Comparison of ENCODE assay signal across 8 cellular contexts in genomic region chr20:35952080-35952479, GRCh38. TPM values are rescaled to one million over a fixed set of nuclear protein-coding genes. Genes with fewer than 3 reads are reported as not detected.
DNase-seq lines count a peak whose midpoint lies in the region; ATAC-seq and TF ChIP-seq lines count a peak whose summit lies in the region.
"Not testable (repeated sequence)": the region's sequence is repeated elsewhere in the genome, so short reads cannot be mapped to it uniquely, and the experiment has no call there.

No MANE protein-coding gene starts in this region.

- H3K27ac ChIP-seq in CD4-positive, alpha-beta memory T cell (ENCODE audit: low read depth, low read length), result peak overlapping the region; percentile 96
- H3K27ac ChIP-seq in IMR-90 (ENCODE audit: insufficient read depth, low read length); mammary epithelial cell (ENCODE audit: insufficient read depth, low read depth, low read length); neural progenitor cell: not testable (repeated sequence)
- H3K27ac ChIP-seq in SK-N-SH (ENCODE audit: low read depth in 2 of 2, low read length in 1 of 2), result peak overlapping the region in 1 of 2 experiments; percentile 93; a peak in 1 of 4 replicates
- peak overlapping the region; percentile 98 for H3K27ac ChIP-seq in left ventricle myocardium inferior (replicated peaks)
- H3K27ac ChIP-seq in transverse colon, result peak overlapping the region in 3 of 4 donors; percentile 99 to 100 (median 99)

- H3K27me3 Mint-ChIP-seq in CD4-positive, alpha-beta memory T cell; activated T-cell treated with anti-CD3 and anti-CD28 coated beads, Interleukin-2, amount 50 U/mL, for 72 hours (ENCODE audit: low read depth); neural progenitor cell (ENCODE audit: insufficient read depth, low read depth): not testable (repeated sequence)

- H3K9me1 ChIP-seq in IMR-90 (ENCODE audit: insufficient read depth, low read length), result not testable (repeated sequence)

- peaks cover 25% of the 10 kb centered on the region for H3K4me1 ChIP-seq in CD4-positive, alpha-beta memory T cell (ENCODE audit: insufficient read depth, low read length)
- H3K4me1 ChIP-seq in IMR-90 (ENCODE audit: control insufficient read depth, insufficient read depth, low read length), result not testable (repeated sequence)
- peaks cover 11 to 18% of the 10 kb centered on the region in 2 experiments; a peak in 2 of 4 replicates for H3K4me1 ChIP-seq in SK-N-SH (ENCODE audit: control insufficient read depth in 1 of 2, insufficient read depth in 2 of 2, low read depth in 1 of 2, low read length in 1 of 2)
- H3K4me1 ChIP-seq in mammary epithelial cell (ENCODE audit: insufficient read depth, low read length), result peaks cover 14% of the 10 kb centered on the region
- H3K4me1 ChIP-seq in left ventricle myocardium inferior, result peaks cover 38% of the 10 kb centered on the region
- peaks cover 14% of the 10 kb centered on the region for H3K4me1 ChIP-seq in neural progenitor cell
- peaks cover 21 to 44% (median 26%) of the 10 kb centered on the region in 4 donors for H3K4me1 ChIP-seq in transverse colon

- H4K20me1 ChIP-seq in IMR-90 (ENCODE audit: insufficient read depth, low read length) (peaks cover 22% of the 10 kb centered on the region), neural progenitor cell (ENCODE audit: low read depth) (peaks cover 17% of the 10 kb centered on the region)
- not testable (repeated sequence) for H4K20me1 ChIP-seq in SK-N-SH (ENCODE audit: insufficient read depth); mammary epithelial cell (ENCODE audit: insufficient read depth, low read length)

- not testable (repeated sequence) for H3K4me2 ChIP-seq in IMR-90 (ENCODE audit: low read depth, low read length)
- H3K4me2 ChIP-seq in SK-N-SH (peak overlapping the region; percentile 80; the same call in 1 of the 2 replicates), mammary epithelial cell (ENCODE audit: insufficient read depth, low read depth, low read length) (peak overlapping the region; percentile 74), neural progenitor cell (peak overlapping the region; percentile 97)

- POLR2A ChIA-PET in CD4-positive, alpha-beta memory T cell (lab: Charles Lee; ENCODE audit: partially characterized antibody), result interaction anchor here (2.2 to 3.8 kb wide), 5 partner anchors 9 to 462 kb away, joined by 10 to 82 read pairs (median 18); partner anchors contain the start of gene RBM39
- POLR2A ChIA-PET in IMR-90 (lab: Charles Lee; ENCODE audit: unreplicated experiment) (interaction anchor here (0.6 kb wide), 2 partner anchors 78 to 250 kb away, joined by 3 read pairs; no protein-coding TSS in a partner anchor), SK-N-SH (lab: Yijun Ruan, JAX) (interaction anchor here (0.5 to 0.9 kb wide), 3 partner anchors 8 to 1935 kb away, joined by 3 read pairs; no protein-coding TSS in a partner anchor)

- WGBS in IMR-90 (ENCODE audit: extremely low coverage in 2 of 2, insufficient read length in 1 of 2), 2 experiments, result 100% methylated on average over 1 of the region's 14 CpGs; no CpG with 5 or more reads in 1 of the 2 experiments
- 98% methylated on average over 14 of the region's 14 CpGs for WGBS in SK-N-SH (ENCODE audit: low lambda C conversion rate)
- WGBS in mammary epithelial cell (ENCODE audit: low coverage, missing lambda C conversion rate), result 100% methylated on average over 1 of the region's 14 CpGs
- 98 to 99% methylated on average over 14 of the region's 14 CpGs for WGBS in transverse colon (ENCODE audit: low coverage in 1 of 2), 2 donors

- peak overlapping the region; percentile 91 for H2BK5ac ChIP-seq in IMR-90 (ENCODE audit: low read depth, low read length, poor library complexity, severe bottlenecking)

- in situ Hi-C loops in IMR-90 (cut with MboI; ENCODE audit: low sequenced_read_pairs); mammary epithelial cell (cut with MboI; ENCODE audit: low sequenced_read_pairs in 2 of 2); transverse colon (cut with MboI; ENCODE audit: low pct_ligation_motif_present in 1 of 4, low pct_unique_long_range_greater_than_20kb in 1 of 4, low sequenced_read_pairs in 3 of 4): not testable (repeated sequence)

- not testable (repeated sequence) for H2AK5ac ChIP-seq in IMR-90 (ENCODE audit: low read depth, low read length)

- ATAC-seq in IMR-90 (ENCODE audit: low read depth); activated T-cell treated with anti-CD3 and anti-CD28 coated beads, Interleukin-2, amount 50 U/mL, for 72 hours (replicated peaks in 1 of 2): not testable (repeated sequence)

- H3K4me3 ChIP-seq in CD4-positive, alpha-beta memory T cell (ENCODE audit: low read length in 2 of 2); IMR-90 (ENCODE audit: insufficient read depth, low read depth, low read length); SK-N-SH (ENCODE audit: low read depth in 2 of 2, low read length in 1 of 2); mammary epithelial cell (replicated peaks in 1 of 3; ENCODE audit: insufficient read depth in 1 of 3, low read depth in 2 of 3, low read length in 3 of 3): not testable (repeated sequence)
- H3K4me3 ChIP-seq in left ventricle myocardium inferior, result peak overlapping the region; percentile 95
- peak overlapping the region; percentile 84 for H3K4me3 ChIP-seq in neural progenitor cell
- peak overlapping the region in 2 of 4 donors; percentile 92 to 94 for H3K4me3 ChIP-seq in transverse colon

- dilution Hi-C loops in IMR-90 (cut with HindIII; ENCODE audit: low sequenced_read_pairs, unreplicated experiment); mammary epithelial cell (cut with HindIII; ENCODE audit: low sequenced_read_pairs): not testable (repeated sequence)

- not testable (repeated sequence) for H3K9me2 ChIP-seq in SK-N-SH

- not testable (repeated sequence) for TF ChIP-seq EP300 in SK-N-SH (IDR thresholded peaks at IDR 0.05; ENCODE audit: borderline replicate concordance in 1 of 2, low read depth in 1 of 2, low read length in 1 of 2); transverse colon (IDR thresholded peaks at IDR 0.05; ENCODE audit: low read depth)

- not testable (repeated sequence) for DNase-seq in CD4-positive, alpha-beta memory T cell; IMR-90; SK-N-SH; activated T-cell treated with anti-CD3 and anti-CD28 coated beads, Interleukin-2, amount 50 U/mL, for 72 hours; mammary epithelial cell; left ventricle myocardium inferior; neural progenitor cell (ENCODE audit: low spot score); transverse colon

- not testable (repeated sequence) for H2AFZ ChIP-seq in IMR-90 (replicated peaks; ENCODE audit: low read length, poor library complexity); SK-N-SH (ENCODE audit: low read depth); mammary epithelial cell (ENCODE audit: low read depth, low read length); neural progenitor cell (replicated peaks)

- not testable (repeated sequence) for H3K9ac ChIP-seq in IMR-90 (ENCODE audit: low read depth, low read length); SK-N-SH; mammary epithelial cell (ENCODE audit: insufficient read depth, low read length); neural progenitor cell

- peaks cover 33% of the 10 kb centered on the region for H3F3A ChIP-seq in SK-N-SH (replicated peaks; ENCODE audit: insufficient read depth)
- peaks cover 32% of the 10 kb centered on the region for H3F3A ChIP-seq in neural progenitor cell (ENCODE audit: low read depth)

- TF ChIP-seq POLR2A in IMR-90 (IDR thresholded peaks at IDR 0.05; ENCODE audit: low read depth, low read length); transverse colon (IDR thresholded peaks at IDR 0.05): not testable (repeated sequence)

- H2AK9ac ChIP-seq in IMR-90 (replicated peaks; ENCODE audit: low read depth, low read length, poor library complexity), result not testable (repeated sequence)

- peaks cover 15 to 44% of the 10 kb centered on the region in 2 donors for H3K36me3 Mint-ChIP-seq in CD4-positive, alpha-beta memory T cell
- not testable (repeated sequence) for H3K36me3 Mint-ChIP-seq in activated T-cell treated with anti-CD3 and anti-CD28 coated beads, Interleukin-2, amount 50 U/mL, for 72 hours (ENCODE audit: insufficient read depth in 2 of 2)
- peaks cover 10% of the 10 kb centered on the region for H3K36me3 Mint-ChIP-seq in neural progenitor cell

- H4K91ac ChIP-seq in IMR-90 (ENCODE audit: insufficient read depth, low read depth, low read length), result not testable (repeated sequence)

- not testable (repeated sequence) for H4K8ac ChIP-seq in IMR-90 (ENCODE audit: low read depth in 2 of 2, low read length in 2 of 2)

- not testable (repeated sequence) for H3K4ac ChIP-seq in IMR-90 (ENCODE audit: low read depth, low read length)

- H2BK15ac ChIP-seq in IMR-90 (ENCODE audit: low read depth, low read length), result not testable (repeated sequence)

- peaks cover 5 to 49% of the 10 kb centered on the region in 2 experiments; a peak in 3 of 4 replicates for H3K79me1 ChIP-seq in IMR-90 (ENCODE audit: low read depth in 1 of 2, low read length in 2 of 2)

- not testable (repeated sequence) for H4K5ac ChIP-seq in IMR-90 (ENCODE audit: low read depth, low read length)

- H2BK20ac ChIP-seq in IMR-90 (ENCODE audit: low read depth, low read length), result not testable (repeated sequence)

- CTCF ChIA-PET in CD4-positive, alpha-beta memory T cell (lab: Charles Lee; ENCODE audit: partially characterized antibody), result interaction anchor here (1.8 kb wide), 1 partner anchor 210 kb away, joined by 5 read pairs; the partner anchor contains the start of gene RBM39
- CTCF ChIA-PET in IMR-90 (lab: Yijun Ruan, JAX) (interaction anchor here (0.7 kb wide), 1 partner anchor 9 kb away, joined by 3 read pairs; no protein-coding TSS in a partner anchor), SK-N-SH (lab: Yijun Ruan, JAX) (interaction anchor here (1.8 kb wide), 1 partner anchor 333 kb away, joined by 3 read pairs; no protein-coding TSS in a partner anchor)
- CTCF ChIA-PET in mammary epithelial cell (lab: Charles Lee; ENCODE audit: low non-redundant PET), result not testable (repeated sequence)

- not testable (repeated sequence) for H3K14ac ChIP-seq in IMR-90 (replicated peaks; ENCODE audit: low read depth, low read length)

- H2BK120ac ChIP-seq in IMR-90 (ENCODE audit: low read depth, low read length), result not testable (repeated sequence)

- TF ChIP-seq RAD21 in IMR-90 (IDR thresholded peaks at IDR 0.05; ENCODE audit: low read length); SK-N-SH (IDR thresholded peaks at IDR 0.05; ENCODE audit: low read length): not testable (repeated sequence)

- H3K23ac ChIP-seq in IMR-90 (ENCODE audit: low read depth, low read length), result not testable (repeated sequence)

- H3K4me3 Mint-ChIP-seq in CD4-positive, alpha-beta memory T cell, result peak overlapping the region in 6 of 8 donors; percentile 17 to 100 (median 99)
- H3K4me3 Mint-ChIP-seq in activated T-cell treated with anti-CD3 and anti-CD28 coated beads, Interleukin-2, amount 50 U/mL, for 72 hours, result peak overlapping the region; percentile 100
- H3K4me3 Mint-ChIP-seq in neural progenitor cell, result peak overlapping the region; percentile 50

- H3K9me3 Mint-ChIP-seq in CD4-positive, alpha-beta memory T cell; activated T-cell treated with anti-CD3 and anti-CD28 coated beads, Interleukin-2, amount 50 U/mL, for 72 hours; neural progenitor cell: not testable (repeated sequence)

- intact Hi-C loops in CD4-positive, alpha-beta memory T cell (cut with micrococcal nuclease), result loop anchor here (5.0 to 10.0 kb wide), 7 partner anchors 180 to 1145 kb away; partner anchors contain the start of genes CPNE1, NCOA6, PHF20 and RBL1
- intact Hi-C loops in IMR-90 (cut with micrococcal nuclease) (loop anchor here (5.0 kb wide), 2 partner anchors 210 to 255 kb away; partner anchors contain the start of genes NFS1, RBM39 and ROMO1), mammary epithelial cell (cut with micrococcal nuclease) (loop anchor here (5.0 kb wide), 2 partner anchors 290 to 335 kb away; partner anchors contain the start of genes CPNE1, RBM12 and SPAG4)
- intact Hi-C loops in left ventricle myocardium inferior (cut with micrococcal nuclease); transverse colon (cut with DNase I; ENCODE audit: low total_unique reads): not testable (repeated sequence)

- TF ChIP-seq CTCF in IMR-90 (conservative IDR thresholded peaks at IDR 0.05; ENCODE audit: low read depth, low read length); SK-N-SH (IDR thresholded peaks at IDR 0.05); mammary epithelial cell (conservative IDR thresholded peaks at IDR 0.05 in 1 of 2, IDR thresholded peaks at IDR 0.05 in 1 of 2; ENCODE audit: extremely low read depth in 1 of 2, insufficient read depth in 1 of 2, low read depth in 1 of 2, low read length in 2 of 2); left ventricle myocardium inferior (IDR thresholded peaks at IDR 0.05; ENCODE audit: borderline replicate concordance); neural progenitor cell (IDR thresholded peaks at IDR 0.05); transverse colon (IDR thresholded peaks at IDR 0.05): not testable (repeated sequence)

- H3K79me2 ChIP-seq in SK-N-SH (ENCODE audit: insufficient read depth), result peaks cover 40% of the 10 kb centered on the region
- H3K79me2 ChIP-seq in mammary epithelial cell (ENCODE audit: insufficient read depth, low read length), result peaks cover 23% of the 10 kb centered on the region
- H3K79me2 ChIP-seq in neural progenitor cell (ENCODE audit: low read depth), result peaks cover 26% of the 10 kb centered on the region

- not testable (repeated sequence) for H3K18ac ChIP-seq in IMR-90 (ENCODE audit: low read depth, low read length)

- H3K56ac ChIP-seq in IMR-90 (ENCODE audit: extremely low read depth, insufficient read depth, low read length), result not testable (repeated sequence)

- H3K9me3 ChIP-seq in CD4-positive, alpha-beta memory T cell (ENCODE audit: control insufficient read depth in 1 of 2, low read length in 2 of 2); IMR-90 (ENCODE audit: control insufficient read depth, insufficient read depth, low read length); SK-N-SH; mammary epithelial cell (replicated peaks; ENCODE audit: insufficient read depth, low read length); left ventricle myocardium inferior (replicated peaks); neural progenitor cell (ENCODE audit: low read depth); transverse colon: not testable (repeated sequence)

- peaks cover 11% of the 10 kb centered on the region for H3K36me3 ChIP-seq in CD4-positive, alpha-beta memory T cell (ENCODE audit: insufficient read depth, low read length)
- H3K36me3 ChIP-seq in IMR-90 (ENCODE audit: control insufficient read depth, insufficient read depth, low read length) (peaks cover 13% of the 10 kb centered on the region), SK-N-SH (replicated peaks in 1 of 2; ENCODE audit: control insufficient read depth in 1 of 2, insufficient read depth in 2 of 2, low read length in 1 of 2) (peaks cover 8 to 30% of the 10 kb centered on the region in 2 experiments), left ventricle myocardium inferior (peaks cover 20% of the 10 kb centered on the region)
- H3K36me3 ChIP-seq in mammary epithelial cell (ENCODE audit: insufficient read depth, low read length); neural progenitor cell; transverse colon: not testable (repeated sequence)

- not testable (repeated sequence) for H3K27me3 ChIP-seq in CD4-positive, alpha-beta memory T cell (ENCODE audit: insufficient read depth, low read length); IMR-90 (ENCODE audit: control insufficient read depth, insufficient read depth, low read length); SK-N-SH (ENCODE audit: insufficient read depth); mammary epithelial cell (ENCODE audit: insufficient read depth, low read length); left ventricle myocardium inferior (ENCODE audit: low read depth); neural progenitor cell; transverse colon

- peak overlapping the region in 5 of 7 donors; percentile 47 to 100 (median 99) for H3K27ac Mint-ChIP-seq in CD4-positive, alpha-beta memory T cell
- peak overlapping the region; percentile 96 for H3K27ac Mint-ChIP-seq in activated T-cell treated with anti-CD3 and anti-CD28 coated beads, Interleukin-2, amount 50 U/mL, for 72 hours
- not testable (repeated sequence) for H3K27ac Mint-ChIP-seq in neural progenitor cell

- not testable (repeated sequence) for BruUV-seq in IMR-90 (replicated peaks; lab: Mats Ljungman, UMichigan); mammary epithelial cell (replicated peaks; lab: Mats Ljungman, UMichigan)

- H3K4me1 Mint-ChIP-seq in CD4-positive, alpha-beta memory T cell, result peaks cover 12 to 47% (median 16%) of the 10 kb centered on the region in 4 donors
- H3K4me1 Mint-ChIP-seq in activated T-cell treated with anti-CD3 and anti-CD28 coated beads, Interleukin-2, amount 50 U/mL, for 72 hours (ENCODE audit: low read depth), result peaks cover 19% of the 10 kb centered on the region
- peaks cover 17% of the 10 kb centered on the region for H3K4me1 Mint-ChIP-seq in neural progenitor cell

RNA-seq across cellular contexts. Expression of gene SCAND1, which starts 2.2 kb away (rescaled TPM):
- total RNA-seq in CD4-positive, alpha-beta memory T cell, result 10 to 100 TPM; 45.1 to 53.8 TPM
- 100 to 1,000 TPM; 124 to 185 TPM for polyA plus RNA-seq in CD4-positive, alpha-beta memory T cell
- 7.5 and 11.7 TPM in 2 replicates for total RNA-seq in IMR-90 (2012; rRNA removed)
- 26.8 and 44.2 TPM in 2 replicates for polyA plus RNA-seq in IMR-90 (2012; rRNA removed)
- polyA plus RNA-seq in IMR-90 (2012; cell fraction: cytosol; rRNA removed), result 114 and 126 TPM in 2 replicates
- 30.7 and 73.2 TPM in 2 replicates for polyA plus RNA-seq in IMR-90 (2012; cell fraction: nucleus; rRNA removed; ENCODE audit: low replicate concordance)
- polyA plus RNA-seq in SK-N-SH (2012; rRNA removed), result 26.4 and 44.1 TPM in 2 replicates
- 19.1 and 35.3 TPM in 2 replicates for polyA plus RNA-seq in SK-N-SH (2012; cell fraction: cytosol; rRNA removed)
- 32.6 and 83.8 TPM in 2 replicates for polyA plus RNA-seq in SK-N-SH (2012; cell fraction: nucleus; rRNA removed)
- 10 to 100 TPM; 31.7 to 38.2 TPM for total RNA-seq in activated T-cell treated with anti-CD3 and anti-CD28 coated beads, Interleukin-2, amount 50 U/mL, for 72 hours
- 10 to 100 TPM; 41.5 to 46.3 TPM for total RNA-seq in mammary epithelial cell
- polyA plus RNA-seq in mammary epithelial cell, result 17.4 TPM
- polyA minus RNA-seq in mammary epithelial cell, result 2.1 TPM
- 40.0 TPM for total RNA-seq in left ventricle myocardium inferior
- total RNA-seq in neural progenitor cell (ENCODE audit: low replicate concordance), result 6.4 and 46.6 TPM in 2 replicates
- total RNA-seq in transverse colon, result 100 to 1,000 TPM in 3 of 4 donors, 10 to 100 TPM in 1; 80.8 to 152 (median 109) TPM

RNA-seq across cellular contexts. Expression of gene CNBD2, which starts 16.3 kb away (rescaled TPM):
- 1 to 10 TPM; 7.8 to 8.2 TPM for total RNA-seq in CD4-positive, alpha-beta memory T cell
- 1 to 10 TPM; 6.7 to 7.2 TPM for polyA plus RNA-seq in CD4-positive, alpha-beta memory T cell
- total RNA-seq in IMR-90 (2012; rRNA removed) (0.56 and 0.90 TPM in 2 replicates), mammary epithelial cell (1 to 10 TPM; 1.2 to 2.9 TPM), left ventricle myocardium inferior (3.7 TPM), neural progenitor cell (ENCODE audit: low replicate concordance) (4.4 and 6.1 TPM in 2 replicates), transverse colon (1 to 10 TPM in 3 of 4 donors, not detected in 1; 6.2 to 9.4 (median 7.8) TPM)
- polyA plus RNA-seq in IMR-90 (2012; rRNA removed) (1.7 and 2.5 TPM in 2 replicates), SK-N-SH (2012; rRNA removed) (5.6 and 6.6 TPM in 2 replicates), mammary epithelial cell (2.4 TPM)
- polyA plus RNA-seq in IMR-90 (2012; cell fraction: cytosol; rRNA removed), result 2.2 and 6.3 TPM in 2 replicates
- 3.4 and 4.2 TPM in 2 replicates for polyA plus RNA-seq in IMR-90 (2012; cell fraction: nucleus; rRNA removed; ENCODE audit: low replicate concordance)
- 4.9 and 5.3 TPM in 2 replicates for polyA plus RNA-seq in SK-N-SH (2012; cell fraction: cytosol; rRNA removed)
- 10.9 and 17.6 TPM in 2 replicates for polyA plus RNA-seq in SK-N-SH (2012; cell fraction: nucleus; rRNA removed)
- total RNA-seq in activated T-cell treated with anti-CD3 and anti-CD28 coated beads, Interleukin-2, amount 50 U/mL, for 72 hours, result 10 to 100 TPM in 1 of 2 donors, 1 to 10 TPM in 1; 8.4 to 10.2 TPM
- 0.83 TPM for polyA minus RNA-seq in mammary epithelial cell

Comparison
In these comparisons a context has a peak if more than half of its experiments do, and no peak if none do; other contexts are left out.
1. H3K4me3 Mint-ChIP-seq: peak in every context shown above with its lines; median percentile 100 in activated T-cell treated with anti-CD3 and anti-CD28 coated beads, Interleukin-2, amount 50 U/mL, for 72 hours; 99 in CD4-positive, alpha-beta memory T cell; 50 in neural progenitor cell.